ENCODE assay signal across 1 cellular context in genomic region chr9:111147021-111147420, GRCh38.
TF ChIP-seq lines count a peak whose summit lies in the region.

No MANE protein-coding gene starts in this region.

TF ChIP-seq in IMR-90, 13 proteins besides CTCF, POLR2A, EP300 and RAD21 (continued from another document):
- no peak for TF ChIP-seq USF2 (IDR thresholded peaks at IDR 0.05; ENCODE audit: low read depth, low read length)
- no peak for TF ChIP-seq MAZ (IDR thresholded peaks at IDR 0.05; ENCODE audit: borderline replicate concordance, low read depth, low read length)
- TF ChIP-seq CHD1 (IDR thresholded peaks at IDR 0.05; ENCODE audit: low read depth, low read length) = no peak
- no peak for TF ChIP-seq SMC3 (IDR thresholded peaks at IDR 0.05; ENCODE audit: low read depth, low read length)
- TF ChIP-seq CEBPB (IDR thresholded peaks at IDR 0.05; ENCODE audit: low read depth, low read length) = no peak
- no peak for TF ChIP-seq NFE2L2 (IDR thresholded peaks at IDR 0.05; ENCODE audit: low read depth, low read length)
- no peak for TF ChIP-seq MAFK (IDR thresholded peaks at IDR 0.05; ENCODE audit: low read depth, low read length)
- TF ChIP-seq BHLHE40 (IDR thresholded peaks at IDR 0.05; ENCODE audit: low read depth, low read length) = no peak
